In genomic region chr10:66925896-66926719, GRCh38 we compare ENCODE assay signal across 8 cellular contexts. TPM values are rescaled to one million over a fixed set of nuclear protein-coding genes. Genes with fewer than 3 reads are reported as not detected.
DNase-seq lines count a peak whose midpoint lies in the region; ATAC-seq and TF ChIP-seq lines count a peak whose summit lies in the region.

LRRTM3 (plus strand) TSS chr10:66926036.

- POLR2A ChIA-PET in activated naive CD8-positive, alpha-beta T cell treated with anti-CD3 and anti-CD28 coated beads, Interleukin-2, amount 10 ng/mL, durations not matched to agents 7 days and 5 days (lab: Charles Lee) = no interaction called here
- POLR2A ChIA-PET in CD8-positive, alpha-beta T cell (lab: Charles Lee) = no interaction called here

- 15 to 18% (median 17%) methylated on average over 16 of the region's 16 CpGs for whole genome bisulfite sequencing in heart left ventricle, 4 donors

- no peaks in the 10 kb centered on the region for H3K36me3 ChIP-seq in heart left ventricle
- no peaks in the 10 kb centered on the region for H3K36me3 ChIP-seq in CD8-positive, alpha-beta T cell (ENCODE audit: insufficient read depth, low read length)

- TF ChIP-seq CTCF in heart left ventricle (IDR thresholded peaks at IDR 0.05) = peak; percentile 32 to 69 (median 48)
- TF ChIP-seq CTCF in CD8-positive, alpha-beta T cell (IDR thresholded peaks at IDR 0.05) = no peak

- no peak within 1 kb of the TSS for H3K27ac Mint-ChIP-seq in activated naive CD8-positive, alpha-beta T cell treated with anti-CD3 and anti-CD28 coated beads, Interleukin-2, amount 10 ng/mL, durations not matched to agents 7 days and 5 days
- no peak within 1 kb of the TSS for H3K27ac Mint-ChIP-seq in CD8-positive, alpha-beta T cell

- H3K4me3 ChIP-seq in heart left ventricle = peak within 1 kb of the TSS in 5 of 12 donors; percentile 9 to 28 (median 21)
- no peak within 1 kb of the TSS for H3K4me3 ChIP-seq in CD8-positive, alpha-beta T cell (ENCODE audit: low read depth, low read length)

- no peaks in the 10 kb centered on the region for H3K4me1 Mint-ChIP-seq in activated naive CD8-positive, alpha-beta T cell treated with anti-CD3 and anti-CD28 coated beads, Interleukin-2, amount 10 ng/mL, durations not matched to agents 7 days and 5 days
- no peaks in the 10 kb centered on the region for H3K4me1 Mint-ChIP-seq in CD8-positive, alpha-beta T cell (ENCODE audit: low read depth)

- H3K27me3 Mint-ChIP-seq in activated naive CD8-positive, alpha-beta T cell treated with anti-CD3 and anti-CD28 coated beads, Interleukin-2, amount 10 ng/mL, durations not matched to agents 7 days and 5 days = peaks cover 41% of the 10 kb centered on the region
- H3K27me3 Mint-ChIP-seq in CD8-positive, alpha-beta T cell (ENCODE audit: low read depth) = peaks cover 27% of the 10 kb centered on the region

- H3K4me3 Mint-ChIP-seq in activated naive CD8-positive, alpha-beta T cell treated with anti-CD3 and anti-CD28 coated beads, Interleukin-2, amount 10 ng/mL, durations not matched to agents 7 days and 5 days = no peak within 1 kb of the TSS
- H3K4me3 Mint-ChIP-seq in CD8-positive, alpha-beta T cell = no peak within 1 kb of the TSS

- CTCF ChIA-PET in CD8-positive, alpha-beta T cell (lab: Charles Lee) = no interaction called here

- no peaks in the 10 kb centered on the region for H3K9me3 Mint-ChIP-seq in activated naive CD8-positive, alpha-beta T cell treated with anti-CD3 and anti-CD28 coated beads, Interleukin-2, amount 10 ng/mL, durations not matched to agents 7 days and 5 days
- no peaks in the 10 kb centered on the region for H3K9me3 Mint-ChIP-seq in CD8-positive, alpha-beta T cell

- intact Hi-C loops in heart left ventricle (cut with DNase I) (loop anchor here in 2 of 10 donors (10.0 kb wide), 2 partner anchors 589 to 599 kb away; no protein-coding TSS in a partner anchor), posterior cingulate gyrus (cut with DNase I) (loop anchor here (5.0 kb wide), 2 partner anchors 381 to 736 kb away; no protein-coding TSS in a partner anchor)
- intact Hi-C loops in CD8-positive, alpha-beta T cell (cut with DNase I, micrococcal nuclease) = no loop called here

- peaks cover 0 to 18% (median 0%) of the 10 kb centered on the region in 12 donors for H3K4me1 ChIP-seq in heart left ventricle
- no peaks in the 10 kb centered on the region for H3K4me1 ChIP-seq in CD8-positive, alpha-beta T cell (ENCODE audit: insufficient read depth, low read length)

- no peak within 1 kb of the TSS for H3K27ac ChIP-seq in heart left ventricle
- no peak within 1 kb of the TSS for H3K27ac ChIP-seq in CD8-positive, alpha-beta T cell (ENCODE audit: low read depth, low read length)

- no peaks in the 10 kb centered on the region for H3K36me3 Mint-ChIP-seq in activated naive CD8-positive, alpha-beta T cell treated with anti-CD3 and anti-CD28 coated beads, Interleukin-2, amount 10 ng/mL, durations not matched to agents 7 days and 5 days
- H3K36me3 Mint-ChIP-seq in CD8-positive, alpha-beta T cell = no peaks in the 10 kb centered on the region

- no peaks in the 10 kb centered on the region for H3K9me3 ChIP-seq in heart left ventricle
- H3K9me3 ChIP-seq in CD8-positive, alpha-beta T cell (ENCODE audit: low read length) = no peaks in the 10 kb centered on the region

- no peak for TF ChIP-seq POLR2A in heart left ventricle (IDR thresholded peaks at IDR 0.05)

- DNase-seq in D341Med (ENCODE audit: low spot score) (peak; percentile 61), NCI-H2227 treated with DMSO at 0.1 percent for 48 hours (lab: John Stamatoyannopoulos, UW) (peak; percentile 71), heart left ventricle (peak in 4 of 5 donors; percentile 20 to 31 (median 27)), posterior cingulate gyrus (peak; percentile 53 to 95 (median 72))
- no peak for DNase-seq in activated naive CD8-positive, alpha-beta T cell treated with anti-CD3 and anti-CD28 coated beads, Interleukin-2, amount 10 ng/mL, durations not matched to agents 7 days and 5 days
- DNase-seq in CD8-positive, alpha-beta T cell = no peak

- ATAC-seq in GM18873 (IDR thresholded peaks at IDR 0.05; ENCODE audit: low FRiP score, unreplicated experiment) (peak; percentile 100), HG03064 (IDR thresholded peaks at IDR 0.05; ENCODE audit: low read depth, unreplicated experiment) (peak; percentile 100), heart left ventricle (peak; percentile 83 to 95 (median 90))
- peak; percentile 58 for ATAC-seq in activated naive CD8-positive, alpha-beta T cell treated with anti-CD3 and anti-CD28 coated beads, Interleukin-2, amount 10 ng/mL, durations not matched to agents 7 days and 5 days (ENCODE audit: low read depth)
- no peak for ATAC-seq in CD8-positive, alpha-beta T cell

- H3K27me3 ChIP-seq in heart left ventricle = peaks cover 0 to 54% (median 4%) of the 10 kb centered on the region in 9 donors
- H3K27me3 ChIP-seq in CD8-positive, alpha-beta T cell (ENCODE audit: insufficient read depth, low read length) = no peaks in the 10 kb centered on the region

RNA-seq across cellular contexts. Expression of gene LRRTM3, which starts in this region (rescaled TPM):
- total RNA-seq in activated naive CD8-positive, alpha-beta T cell treated with anti-CD3 and anti-CD28 coated beads, Interleukin-2, amount 10 ng/mL, durations not matched to agents 7 days and 5 days = not detected
- not detected for total RNA-seq in heart left ventricle
- not detected for polyA plus RNA-seq in heart left ventricle
- not detected for total RNA-seq in CD8-positive, alpha-beta T cell

Comparison
In these comparisons a context has a peak if more than half of its experiments do, and no peak if none do; other contexts are left out.
1. Peak in ATAC-seq in activated naive CD8-positive, alpha-beta T cell treated with anti-CD3 and anti-CD28 coated beads, Interleukin-2, amount 10 ng/mL, durations not matched to agents 7 days and 5 days; RNA of the gene not detected or under 1 TPM.
2. Peak in DNase-seq and ATAC-seq in heart left ventricle; RNA of the gene not detected or under 1 TPM.
3. DNase-seq: peak in D341Med (single experiment), NCI-H2227 treated with DMSO at 0.1 percent for 48 hours (single experiment) and posterior cingulate gyrus (10 of 10); none in activated naive CD8-positive, alpha-beta T cell treated with anti-CD3 and anti-CD28 coated beads, Interleukin-2, amount 10 ng/mL, durations not matched to agents 7 days and 5 days (single experiment) and CD8-positive, alpha-beta T cell (0 of 7).